ENCODE assay signal across 23 cellular contexts in the genomic region with DNA sequence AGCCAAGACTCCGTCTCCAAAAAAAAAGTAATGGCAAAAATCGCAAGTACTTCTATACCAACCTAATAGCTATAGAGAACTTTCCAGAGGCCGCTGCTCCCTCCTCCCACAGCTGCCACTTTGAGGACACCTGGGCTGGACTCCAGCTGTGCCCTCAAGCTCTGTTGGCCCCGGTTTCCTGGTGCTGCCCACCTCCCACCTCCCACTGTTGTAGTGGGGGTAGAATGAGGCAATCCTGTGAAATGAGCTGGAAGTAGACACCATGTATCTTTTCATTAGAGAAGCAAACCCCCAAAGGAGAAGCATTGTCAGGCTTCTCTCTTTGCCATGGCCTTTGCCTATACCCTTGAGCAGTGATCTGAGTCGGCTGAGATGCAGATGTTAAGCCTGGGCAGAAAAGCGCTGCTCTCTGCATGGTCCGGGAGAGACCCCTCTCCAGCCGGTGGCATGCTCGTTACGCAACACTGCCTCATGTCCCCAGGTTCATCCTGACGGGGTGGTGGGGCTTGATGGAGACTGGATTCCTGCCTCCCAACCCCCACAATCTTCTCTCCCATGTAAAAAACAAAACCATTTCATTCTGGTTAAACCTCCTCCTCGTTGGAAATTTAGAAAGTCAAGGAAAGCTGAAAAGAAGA. TPM values are rescaled to one million over a fixed set of nuclear protein-coding genes. Genes with fewer than 3 reads are reported as not detected.
"Had no signal": no experiment of that assay in that cellular context is flagged by ENCODE, and none has a peak within 500 bp of the region (broad histone marks: within the 10 kb centered on the region; RNA-seq: fewer than 3 reads in every experiment).

No MANE protein-coding gene starts in this region.

- H3K27me3 ChIP-seq: right lobe of liver, upper lobe of left lung had no signal

- H3K4me3 Mint-ChIP-seq: dendritic cell treated with granulocyte-macrophage colony-stimulating factor and Interleukin-4, amounts not matched to agents 40 ng/mL and 50 ng/mL, for 4 days; endodermal cell; natural killer cell had no signal

- H2AFZ ChIP-seq: parathyroid adenoma had no signal

- H3K36me3 Mint-ChIP-seq: natural killer cell had no signal

- H3K9me3 ChIP-seq: gastrocnemius medialis, lower lobe of right lung, right lobe of liver, thoracic aorta had no signal

- H3K4me3 ChIP-seq: gastrocnemius medialis, lower lobe of right lung, right lobe of liver, thoracic aorta, tibial nerve, upper lobe of left lung had no signal

- DNase-seq: cerebellar nuclear complex; effector CD8-positive, alpha-beta T cell; endodermal cell; foreskin fibroblast; gastrocnemius medialis; left ventricle myocardium superior; lower lobe of right lung; natural killer cell; stimulated activated CD4-positive, alpha-beta T cell treated with anti-CD3 and anti-CD28 coated beads, Interleukin-2, amount 100 ng/mL, for 48 hours; stimulated activated CD8-positive, alpha-beta memory T cell treated with anti-CD3 and anti-CD28 coated beads, Interleukin-4, amount 100 ng/mL, for 48 hours; stimulated activated naive CD8-positive, alpha-beta T cell treated with anti-CD3 and anti-CD28 coated beads, Interleukin-15, Interleukin-2, amounts not matched to agents 100 U/mL and 50 U/mL, for 24 hours; upper lobe of left lung had no signal

- H3K36me3 ChIP-seq: gastrocnemius medialis, lower lobe of right lung, right lobe of liver, thoracic aorta, tibial nerve, upper lobe of left lung had no signal

- H3K9ac ChIP-seq: parathyroid adenoma had no signal

- H3K4me1 Mint-ChIP-seq: endodermal cell, natural killer cell had no signal

- FAIRE-seq: keratinocyte, urothelium cell line had no signal

- ATAC-seq: esophagus mucosa; gastrocnemius medialis; left ventricle myocardium superior; lower lobe of right lung; natural killer cell; right lobe of liver; stimulated activated naive CD8-positive, alpha-beta T cell treated with anti-CD3 and anti-CD28 coated beads, Interleukin-15, Interleukin-2, amounts not matched to agents 100 U/mL and 50 U/mL, for 24 hours had no signal

- H3K4me1 ChIP-seq: gastrocnemius medialis, lower lobe of right lung, parathyroid adenoma, right lobe of liver, tibial nerve, upper lobe of left lung had no signal

- H3K27ac Mint-ChIP-seq: dendritic cell treated with granulocyte-macrophage colony-stimulating factor and Interleukin-4, amounts not matched to agents 40 ng/mL and 50 ng/mL, for 4 days; endodermal cell; natural killer cell had no signal

- H3K79me2 ChIP-seq: parathyroid adenoma had no signal

- H3K9me3 Mint-ChIP-seq: dendritic cell treated with granulocyte-macrophage colony-stimulating factor and Interleukin-4, amounts not matched to agents 40 ng/mL and 50 ng/mL, for 4 days; natural killer cell had no signal

- H3K27ac ChIP-seq: epithelial cell of prostate, gastrocnemius medialis, lower lobe of right lung, parathyroid adenoma, right lobe of liver, thoracic aorta, tibial nerve, upper lobe of left lung had no signal

RNA-seq across cellular contexts. Expression of a gene that starts 39.7 kb away (rescaled TPM):
- total RNA-seq: endodermal cell, left ventricle myocardium superior, lower lobe of right lung, mononuclear cell, natural killer cell, right lobe of liver, thoracic aorta, tibial nerve had no signal
- polyA plus RNA-seq: neural cell had no signal
